22 cellular contexts compared by ENCODE assay signal in the genomic region with DNA sequence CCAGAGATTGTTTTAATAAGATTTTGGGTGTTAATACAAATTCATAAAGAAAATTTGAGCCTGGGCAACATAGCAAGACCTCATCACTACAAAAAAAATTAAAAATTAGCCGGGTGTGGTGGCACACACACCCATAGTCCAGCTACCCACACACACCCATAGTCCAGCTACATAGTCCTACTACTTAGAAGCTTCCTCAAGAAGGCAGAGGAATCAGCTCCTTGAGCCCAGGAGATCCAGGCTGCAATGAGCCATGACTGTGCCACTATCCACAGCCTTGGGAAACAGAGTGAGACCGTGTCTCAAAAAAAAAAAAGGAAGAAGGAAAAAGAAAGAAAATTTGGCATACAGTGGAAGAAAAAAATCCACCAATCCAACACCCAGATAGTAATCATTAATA. TPM values are rescaled to one million over a fixed set of nuclear protein-coding genes. Genes with fewer than 3 reads are reported as not detected.
DNase-seq lines count a peak whose midpoint lies in the region; ATAC-seq and TF ChIP-seq lines count a peak whose summit lies in the region.
"Had no signal": no experiment of that assay in that cellular context is flagged by ENCODE, and none has a peak within 500 bp of the region (broad histone marks: within the 10 kb centered on the region; RNA-seq: fewer than 3 reads in every experiment).

No MANE protein-coding gene starts in this region.

- peaks cover 13% of the 10 kb centered on the region for H3K4me1 Mint-ChIP-seq in activated naive CD4-positive, alpha-beta T cell treated with anti-CD3 and anti-CD28 coated beads, Interleukin-2, amount 10 ng/mL, durations not matched to agents 7 days and 5 days
- H3K4me1 Mint-ChIP-seq in GM23338: no peaks in the 10 kb centered on the region; the same call in 2 of the 3 replicates
- H3K4me1 Mint-ChIP-seq in progenitor cell of endocrine pancreas (ENCODE audit: low read depth): peaks cover 35% of the 10 kb centered on the region
- peaks cover 27% of the 10 kb centered on the region for H3K4me1 Mint-ChIP-seq in stimulated activated naive CD8-positive, alpha-beta T cell treated with anti-CD3 and anti-CD28 coated beads, Interleukin-15, amount 100 ng/mL, for 72 hours

- H3K27ac ChIP-seq in GM23338 (ENCODE audit: low read depth) (no peak overlapping the region; the same call in 1 of the 2 replicates), hepatocyte (no peak overlapping the region)
- H3K27ac ChIP-seq: 22Rv1, BLaER1, GM23248, KMS-11, SK-N-MC had no signal

- H3K27ac Mint-ChIP-seq in activated naive CD4-positive, alpha-beta T cell treated with anti-CD3 and anti-CD28 coated beads, Interleukin-2, amount 50 U/mL, for 72 hours: peak overlapping the region; percentile 9 to 11
- H3K27ac Mint-ChIP-seq in activated naive CD4-positive, alpha-beta T cell treated with anti-CD3 and anti-CD28 coated beads, Interleukin-2, amount 10 ng/mL, durations not matched to agents 7 days and 5 days: no peak overlapping the region
- H3K27ac Mint-ChIP-seq in GM23338: peak overlapping the region; percentile 76
- peak overlapping the region; percentile 34 for H3K27ac Mint-ChIP-seq in progenitor cell of endocrine pancreas
- no peak overlapping the region for H3K27ac Mint-ChIP-seq in stimulated activated naive CD8-positive, alpha-beta T cell treated with anti-CD3 and anti-CD28 coated beads, Interleukin-15, amount 100 ng/mL, for 72 hours

- H3K9me3 Mint-ChIP-seq in activated naive CD4-positive, alpha-beta T cell treated with anti-CD3 and anti-CD28 coated beads, Interleukin-2, amount 50 U/mL, for 72 hours: no peaks in the 10 kb centered on the region
- no peaks in the 10 kb centered on the region for H3K9me3 Mint-ChIP-seq in activated naive CD4-positive, alpha-beta T cell treated with anti-CD3 and anti-CD28 coated beads, Interleukin-2, amount 10 ng/mL, durations not matched to agents 7 days and 5 days
- peaks cover 19% of the 10 kb centered on the region; the same call in 2 of the 3 replicates for H3K9me3 Mint-ChIP-seq in GM23338
- no peaks in the 10 kb centered on the region for H3K9me3 Mint-ChIP-seq in progenitor cell of endocrine pancreas (ENCODE audit: low read depth)
- no peaks in the 10 kb centered on the region for H3K9me3 Mint-ChIP-seq in stimulated activated naive CD8-positive, alpha-beta T cell treated with anti-CD3 and anti-CD28 coated beads, Interleukin-15, amount 100 ng/mL, for 72 hours

- H3K9me3 ChIP-seq in hepatocyte (ENCODE audit: low read depth): no peaks in the 10 kb centered on the region

- H3K36me3 Mint-ChIP-seq in activated naive CD4-positive, alpha-beta T cell treated with anti-CD3 and anti-CD28 coated beads, Interleukin-2, amount 50 U/mL, for 72 hours: peaks cover 0 to 7% of the 10 kb centered on the region in 2 donors
- peaks cover 21% of the 10 kb centered on the region for H3K36me3 Mint-ChIP-seq in activated naive CD4-positive, alpha-beta T cell treated with anti-CD3 and anti-CD28 coated beads, Interleukin-2, amount 10 ng/mL, durations not matched to agents 7 days and 5 days
- peaks cover 38% of the 10 kb centered on the region for H3K36me3 Mint-ChIP-seq in GM23338 (ENCODE audit: low read depth)
- H3K36me3 Mint-ChIP-seq in progenitor cell of endocrine pancreas (ENCODE audit: insufficient read depth): peaks cover 15% of the 10 kb centered on the region

- H3F3A ChIP-seq in GM23338 (replicated peaks; ENCODE audit: low read depth): no peaks in the 10 kb centered on the region

- no peaks in the 10 kb centered on the region for H3K27me3 Mint-ChIP-seq in activated naive CD4-positive, alpha-beta T cell treated with anti-CD3 and anti-CD28 coated beads, Interleukin-2, amount 10 ng/mL, durations not matched to agents 7 days and 5 days
- no peaks in the 10 kb centered on the region for H3K27me3 Mint-ChIP-seq in GM23338 (ENCODE audit: insufficient read depth, low read depth, poor library complexity)
- no peaks in the 10 kb centered on the region for H3K27me3 Mint-ChIP-seq in progenitor cell of endocrine pancreas
- no peaks in the 10 kb centered on the region for H3K27me3 Mint-ChIP-seq in stimulated activated naive CD8-positive, alpha-beta T cell treated with anti-CD3 and anti-CD28 coated beads, Interleukin-15, amount 100 ng/mL, for 72 hours

- no peaks in the 10 kb centered on the region for H3K27me3 ChIP-seq in GM23338 (ENCODE audit: insufficient read depth)
- H3K27me3 ChIP-seq in hepatocyte: no peaks in the 10 kb centered on the region
- H3K27me3 ChIP-seq: BLaER1 had no signal

- H3K4me2 ChIP-seq in GM23338 (no peak overlapping the region), hepatocyte (peak overlapping the region; percentile 30)
- H3K4me2 ChIP-seq: BLaER1, KMS-11 had no signal

- ATAC-seq in activated naive CD4-positive, alpha-beta T cell treated with anti-CD3 and anti-CD28 coated beads, Interleukin-2, amount 50 U/mL, for 72 hours: no peak
- ATAC-seq in GM23338: no peak
- no peak for ATAC-seq in stimulated activated naive CD8-positive, alpha-beta T cell treated with anti-CD3 and anti-CD28 coated beads, Interleukin-15, amount 100 ng/mL, for 72 hours

- H3K36me3 ChIP-seq in GM23338 (ENCODE audit: insufficient read depth) (no peaks in the 10 kb centered on the region), hepatocyte (replicated peaks; ENCODE audit: insufficient read depth, low read depth) (no peaks in the 10 kb centered on the region)

- DNase-seq in activated naive CD4-positive, alpha-beta T cell treated with anti-CD3 and anti-CD28 coated beads, Interleukin-2, amount 50 U/mL, for 72 hours (ENCODE audit: low spot score in 2 of 2): no peak
- no peak for DNase-seq in activated naive CD4-positive, alpha-beta T cell treated with anti-CD3 and anti-CD28 coated beads, Interleukin-2, amount 10 ng/mL, durations not matched to agents 7 days and 5 days
- no peak for DNase-seq in GM23338 (ENCODE audit: low spot score)
- DNase-seq in hepatocyte (ENCODE audit: low spot score): no peak
- DNase-seq in progenitor cell of endocrine pancreas (ENCODE audit: low spot score, unreplicated experiment): no peak
- DNase-seq in stimulated activated naive CD8-positive, alpha-beta T cell treated with anti-CD3 and anti-CD28 coated beads, Interleukin-15, amount 100 ng/mL, for 72 hours: no peak
- DNase-seq in NCI-H2029 treated with DMSO at 0.1 percent for 48 hours (lab: John Stamatoyannopoulos, UW): no peak
- no peak for DNase-seq in NOMO-1 treated with DMSO at 0.1 percent for 48 hours (lab: John Stamatoyannopoulos, UW; ENCODE audit: unreplicated experiment)
- DNase-seq: ACHN, GDM1, GM23248, HCEC 1CT, IMR-90, NCI-H1105 treated with DMSO at 0.1 percent for 48 hours, NCI-H2081, NCI-H2171, NCI-H345, SHP77 treated with DMSO at 0.1 percent for 48 hours had no signal

- peaks cover 55% of the 10 kb centered on the region for H4K20me1 ChIP-seq in GM23338 (replicated peaks; ENCODE audit: insufficient read depth)
- peaks cover 81% of the 10 kb centered on the region for H4K20me1 ChIP-seq in hepatocyte (ENCODE audit: insufficient read depth, poor library complexity, severe bottlenecking)

- no peak overlapping the region for H3K4me3 ChIP-seq in GM23338
- H3K4me3 ChIP-seq in hepatocyte: no peak overlapping the region
- H3K4me3 ChIP-seq: BLaER1, GM23248, SK-N-MC had no signal

- no peak overlapping the region for H3K4me3 Mint-ChIP-seq in activated naive CD4-positive, alpha-beta T cell treated with anti-CD3 and anti-CD28 coated beads, Interleukin-2, amount 10 ng/mL, durations not matched to agents 7 days and 5 days
- H3K4me3 Mint-ChIP-seq in GM23338 (no peak overlapping the region), progenitor cell of endocrine pancreas (ENCODE audit: low read depth) (no peak overlapping the region)
- H3K4me3 Mint-ChIP-seq in stimulated activated naive CD8-positive, alpha-beta T cell treated with anti-CD3 and anti-CD28 coated beads, Interleukin-15, amount 100 ng/mL, for 72 hours: no peak overlapping the region

- CTCF ChIA-PET in activated naive CD4-positive, alpha-beta T cell treated with anti-CD3 and anti-CD28 coated beads, Interleukin-2, amount 10 ng/mL, durations not matched to agents 7 days and 5 days (lab: Charles Lee): interaction anchor here (1.0 to 1.3 kb wide), 2 partner anchors 10 to 39 kb away, joined by 3 read pairs; no protein-coding TSS in a partner anchor

- no peaks in the 10 kb centered on the region for H3K4me1 ChIP-seq in GM23338 (ENCODE audit: insufficient read depth)
- peaks cover 7% of the 10 kb centered on the region for H3K4me1 ChIP-seq in hepatocyte (ENCODE audit: insufficient read depth)

- H3K9me2 ChIP-seq in GM23338 (ENCODE audit: insufficient read depth) (no peaks in the 10 kb centered on the region), hepatocyte (replicated peaks; ENCODE audit: insufficient read depth) (no peaks in the 10 kb centered on the region)

- no peak for TF ChIP-seq CTCF in GM23338 (conservative IDR thresholded peaks at IDR 0.05; ENCODE audit: low read depth in 2 of 2)
- no peak for TF ChIP-seq CTCF in hepatocyte (IDR thresholded peaks at IDR 0.05; ENCODE audit: poor library complexity)
- no peak for TF ChIP-seq CTCF in progenitor cell of endocrine pancreas (IDR thresholded peaks at IDR 0.05; ENCODE audit: unreplicated experiment)

- 83% methylated on average over 2 of the region's 2 CpGs for WGBS in hepatocyte (ENCODE audit: low lambda C conversion rate, missing lambda C conversion rate)

- peaks cover 100% of the 10 kb centered on the region for H3K79me2 ChIP-seq in GM23338 (replicated peaks; ENCODE audit: insufficient read depth)
- peaks cover 96% of the 10 kb centered on the region for H3K79me2 ChIP-seq in hepatocyte

- H2AFZ ChIP-seq in GM23338 (no peak overlapping the region), hepatocyte (no peak overlapping the region)
- H2AFZ ChIP-seq: GM23248 had no signal

TF ChIP-seq in GM23338, 12 proteins besides CTCF, POLR2A, EP300 and RAD21 (continues in another document):
- TF ChIP-seq NANOG (IDR thresholded peaks at IDR 0.05; ENCODE audit: borderline replicate concordance) (no peak), STAT1 (IDR thresholded peaks at IDR 0.05; ENCODE audit: unreplicated experiment) (no peak), CREB1 (CRISPR knock-in tag; IDR thresholded peaks at IDR 0.05; ENCODE audit: low read depth) (no peak), ZNF114 (CRISPR knock-in tag; IDR thresholded peaks at IDR 0.05) (no peak), EZH2 (IDR thresholded peaks at IDR 0.05; ENCODE audit: low read depth, unreplicated experiment) (no peak)

RNA-seq across cellular contexts. Expression of a gene that starts 16.8 kb away (rescaled TPM):
- 100 to 1,000 TPM in 1 of 2 donors, 10 to 100 TPM in 1; 97.4 to 105 TPM for total RNA-seq in activated naive CD4-positive, alpha-beta T cell treated with anti-CD3 and anti-CD28 coated beads, Interleukin-2, amount 50 U/mL, for 72 hours
- total RNA-seq in GM23338 (2014; rRNA removed; shearing (Covaris generic)): 48.2 and 48.5 TPM in 2 replicates
- polyA plus RNA-seq in GM23338 (2016; fragmentation: Nextera tagmentation; extraction: Ambion mirVana): 103 and 124 TPM in 2 replicates
- 36.6 and 40.0 TPM in 2 replicates for total RNA-seq in hepatocyte
- polyA plus RNA-seq in hepatocyte: 131 and 132 TPM in 2 replicates
- total RNA-seq in progenitor cell of endocrine pancreas: 111 and 112 TPM in 2 replicates

Comparison
In these comparisons a context has a peak if more than half of its experiments do, and no peak if none do; other contexts are left out.
1. H3K27ac Mint-ChIP-seq: peak in activated naive CD4-positive, alpha-beta T cell treated with anti-CD3 and anti-CD28 coated beads, Interleukin-2, amount 50 U/mL, for 72 hours (2 of 2), GM23338 (single experiment) and progenitor cell of endocrine pancreas (single experiment); none in activated naive CD4-positive, alpha-beta T cell treated with anti-CD3 and anti-CD28 coated beads, Interleukin-2, amount 10 ng/mL, durations not matched to agents 7 days and 5 days (single experiment) and stimulated activated naive CD8-positive, alpha-beta T cell treated with anti-CD3 and anti-CD28 coated beads, Interleukin-15, amount 100 ng/mL, for 72 hours (0 of 2).